1 cellular context compared by ENCODE assay signal in genomic region chr7:66493235-66494181, GRCh38.
TF ChIP-seq lines count a peak whose summit lies in the region.

No MANE protein-coding gene starts in this region.

TF ChIP-seq in WTC11, 78 proteins besides CTCF, POLR2A, EP300 and RAD21 (continued from another document):
- TF ChIP-seq MYBL2 (CRISPR knock-in tag; IDR thresholded peaks at IDR 0.05): peak; percentile 90; the same call in 1 of the 2 replicates
- TF ChIP-seq TEAD4 (CRISPR knock-in tag; IDR thresholded peaks at IDR 0.05): no peak
- peak; percentile 49; the same call in 1 of the 2 replicates for TF ChIP-seq ESRRA (CRISPR knock-in tag; IDR thresholded peaks at IDR 0.05; ENCODE audit: borderline replicate concordance)
- no peak for TF ChIP-seq OVOL2 (CRISPR knock-in tag; IDR thresholded peaks at IDR 0.05; ENCODE audit: borderline replicate concordance)
- peak; percentile 76; the same call in 1 of the 2 replicates for TF ChIP-seq SMAD3 (CRISPR knock-in tag; IDR thresholded peaks at IDR 0.05; ENCODE audit: borderline replicate concordance)
- peak; percentile 94 for TF ChIP-seq ETV6 (CRISPR knock-in tag; IDR thresholded peaks at IDR 0.05)
- TF ChIP-seq USF1 (CRISPR knock-in tag; IDR thresholded peaks at IDR 0.05): peak; percentile 53; the same call in 1 of the 2 replicates
- peak; percentile 66; the same call in 1 of the 2 replicates for TF ChIP-seq FOXP1 (CRISPR knock-in tag; IDR thresholded peaks at IDR 0.05; ENCODE audit: borderline replicate concordance)
- TF ChIP-seq NFYB (CRISPR knock-in tag; conservative IDR thresholded peaks at IDR 0.05; ENCODE audit: low read depth): peak; percentile 73
- peak; percentile 38; the same call in 1 of the 2 replicates for TF ChIP-seq PRDM15 (CRISPR knock-in tag; IDR thresholded peaks at IDR 0.05)
- peak; percentile 80; the same call in 1 of the 2 replicates for TF ChIP-seq HMGXB4 (CRISPR knock-in tag; IDR thresholded peaks at IDR 0.05)
- peak; percentile 85 for TF ChIP-seq FOXP4 (CRISPR knock-in tag; IDR thresholded peaks at IDR 0.05)
- peak; percentile 50 for TF ChIP-seq USF2 (CRISPR knock-in tag; IDR thresholded peaks at IDR 0.05)
- TF ChIP-seq NR2C2 (CRISPR knock-in tag; IDR thresholded peaks at IDR 0.05): peak; percentile 20; the same call in 1 of the 2 replicates
- TF ChIP-seq ELF4 (CRISPR knock-in tag; IDR thresholded peaks at IDR 0.05; ENCODE audit: low read depth): no peak
- TF ChIP-seq AR (CRISPR knock-in tag; IDR thresholded peaks at IDR 0.05): no peak
- TF ChIP-seq CREB1 (CRISPR knock-in tag; IDR thresholded peaks at IDR 0.05): peak; percentile 93; the same call in 1 of the 2 replicates
- TF ChIP-seq RELA (CRISPR knock-in tag; IDR thresholded peaks at IDR 0.05; ENCODE audit: borderline replicate concordance): peak; percentile 85
- peak; percentile 97 for TF ChIP-seq ZNF121 (CRISPR knock-in tag; IDR thresholded peaks at IDR 0.05)
- no peak for TF ChIP-seq ATF6 (CRISPR knock-in tag; IDR thresholded peaks at IDR 0.05)
- no peak for TF ChIP-seq ZNF423 (CRISPR knock-in tag; IDR thresholded peaks at IDR 0.05)
